ENCODE assay signal across 18 cellular contexts in the genomic region with DNA sequence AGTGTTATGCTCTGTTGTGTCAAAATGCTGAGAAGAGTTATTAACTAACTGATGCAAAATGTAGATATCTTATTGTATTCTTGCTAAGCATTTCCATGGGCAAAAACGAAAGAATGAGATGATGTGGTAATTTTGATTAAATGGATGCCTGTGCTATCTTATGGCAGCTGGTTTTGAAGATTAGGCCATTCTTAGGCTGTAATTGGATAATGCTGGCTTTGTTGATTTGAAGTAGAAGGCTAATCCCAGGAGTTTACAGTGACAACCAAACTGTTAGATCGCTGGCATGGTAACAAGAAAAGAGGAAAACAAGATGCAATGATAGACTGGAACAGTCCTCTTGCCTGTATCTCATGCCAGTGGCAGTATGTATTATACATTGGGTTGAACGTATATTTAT.
DNase-seq lines count a peak whose midpoint lies in the region; ATAC-seq, FAIRE-seq and TF ChIP-seq lines count a peak whose summit lies in the region.
"Had no signal": no experiment of that assay in that cellular context is flagged by ENCODE, and none has a peak within 500 bp of the region (broad histone marks: within the 10 kb centered on the region; RNA-seq: fewer than 3 reads in every experiment).

No MANE protein-coding gene starts in this region.

- no peaks in the 10 kb centered on the region for H3K36me3 ChIP-seq in fibroblast of lung (ENCODE audit: control insufficient read depth, insufficient read depth, low read length)
- H3K36me3 ChIP-seq in small intestine (ENCODE audit: control insufficient read depth in 2 of 2, insufficient read depth in 2 of 2, low read length in 2 of 2), result no peaks in the 10 kb centered on the region
- H3K36me3 ChIP-seq in right lobe of liver, result no peaks in the 10 kb centered on the region
- H3K36me3 ChIP-seq: ascending aorta, prostate gland, WERI-Rb-1 had no signal

- intact Hi-C loops in right lobe of liver (cut with DNase I), result no loop called here

- in situ Hi-C loops in SK-MEL-5 (cut with HindIII; ENCODE audit: low pct_unique_long_range_greater_than_20kb, low sequenced_read_pairs), result no loop called here

- H3K79me2 ChIP-seq in fibroblast of lung (ENCODE audit: control insufficient read depth, insufficient read depth, low read length), result no peaks in the 10 kb centered on the region

- H3K4me2 ChIP-seq in fibroblast of lung (ENCODE audit: extremely low read depth, insufficient read depth, low read length), result no peak overlapping the region

- no peak for TF ChIP-seq POLR2A in right lobe of liver (IDR thresholded peaks at IDR 0.05)

- no peak overlapping the region for H3K27ac ChIP-seq in fibroblast of lung (ENCODE audit: insufficient read depth, low read length)
- H3K27ac ChIP-seq in small intestine (ENCODE audit: low read depth in 1 of 2, low read length in 1 of 2), result no peak overlapping the region
- H3K27ac ChIP-seq in caudate nucleus (ENCODE audit: low read depth, low read length), result no peak overlapping the region
- H3K27ac ChIP-seq in right lobe of liver, result no peak overlapping the region
- H3K27ac ChIP-seq: ascending aorta, prostate gland, WERI-Rb-1 had no signal

- no peak for ATAC-seq in stimulated activated naive CD8-positive, alpha-beta T cell treated with anti-CD3 and anti-CD28 coated beads, Interleukin-15, Interleukin-2, amounts not matched to agents 100 U/mL and 50 U/mL, for 24 hours
- no peak for ATAC-seq in right lobe of liver
- ATAC-seq: naive thymus-derived CD4-positive, alpha-beta T cell had no signal

- H2AFZ ChIP-seq in fibroblast of lung (ENCODE audit: low read length), result no peak overlapping the region

- no peaks in the 10 kb centered on the region for H3K27me3 ChIP-seq in fibroblast of lung (ENCODE audit: control insufficient read depth, insufficient read depth, low read length)
- no peaks in the 10 kb centered on the region for H3K27me3 ChIP-seq in small intestine (ENCODE audit: control insufficient read depth in 2 of 2, insufficient read depth in 2 of 2, low read length in 2 of 2)
- H3K27me3 ChIP-seq in right lobe of liver, result no peaks in the 10 kb centered on the region
- H3K27me3 ChIP-seq: ascending aorta had no signal

- FAIRE-seq in small intestine (lab: Jason Lieb, UNC), result no peak
- FAIRE-seq: GM19239 had no signal

- H3K9me3 ChIP-seq in fibroblast of lung (ENCODE audit: control insufficient read depth, insufficient read depth, low read depth, low read length), result no peaks in the 10 kb centered on the region
- no peaks in the 10 kb centered on the region for H3K9me3 ChIP-seq in small intestine (ENCODE audit: control insufficient read depth, low read depth)
- no peaks in the 10 kb centered on the region for H3K9me3 ChIP-seq in right lobe of liver
- H3K9me3 ChIP-seq: ascending aorta, Caco-2, prostate gland had no signal

- H4K20me1 ChIP-seq in fibroblast of lung (ENCODE audit: control insufficient read depth, extremely low read depth, insufficient read depth, low read length), result no peaks in the 10 kb centered on the region

- DNase-seq in NCI-H2171 treated with DMSO at 0.1 percent for 48 hours (lab: John Stamatoyannopoulos, UW) (peak; percentile 2), NCI-H2171 (lab: John Stamatoyannopoulos, UW) (no peak), SK-MEL-5 (ENCODE audit: low read depth, low spot score) (peak; percentile 27), fibroblast of lung (ENCODE audit: low read depth in 2 of 2) (peak; percentile 8 to 44), small intestine (peak; percentile 0), caudate nucleus (lab: John Stamatoyannopoulos, UW) (no peak), right lobe of liver (no peak)
- DNase-seq in stimulated activated naive CD8-positive, alpha-beta T cell treated with anti-CD3 and anti-CD28 coated beads, Interleukin-15, Interleukin-2, amounts not matched to agents 100 U/mL and 50 U/mL, for 24 hours, result no peak
- DNase-seq: ACHN; activated effector memory CD4-positive, alpha-beta T cell treated with Interleukin-2 at 50 U/mL for 16 hours; Caco-2; MM.1S; naive thymus-derived CD4-positive, alpha-beta T cell; NCI-H2081 treated with DMSO at 0.1 percent for 48 hours; WERI-Rb-1 had no signal

- H3K4me3 ChIP-seq in fibroblast of lung (replicated peaks in 1 of 4; ENCODE audit: control extremely low read depth in 1 of 4, insufficient read depth in 1 of 4, low read depth in 3 of 4, low read length in 4 of 4), result no peak overlapping the region
- no peak overlapping the region for H3K4me3 ChIP-seq in small intestine (ENCODE audit: low read depth in 1 of 2, low read length in 2 of 2)
- no peak overlapping the region for H3K4me3 ChIP-seq in right lobe of liver
- H3K4me3 ChIP-seq: ascending aorta, prostate gland had no signal

- TF ChIP-seq CTCF in fibroblast of lung (conservative IDR thresholded peaks at IDR 0.05 in 1 of 2, IDR thresholded peaks at IDR 0.05 in 1 of 2; ENCODE audit: low read depth in 1 of 2, low read length in 2 of 2) (no peak), right lobe of liver (IDR thresholded peaks at IDR 0.05) (no peak)

- H3K4me1 ChIP-seq in fibroblast of lung (ENCODE audit: control insufficient read depth, extremely low read depth, insufficient read depth, low read length) (no peaks in the 10 kb centered on the region), small intestine (ENCODE audit: control insufficient read depth in 2 of 2, insufficient read depth in 1 of 2, low read depth in 1 of 2, low read length in 1 of 2) (no peaks in the 10 kb centered on the region), right lobe of liver (no peaks in the 10 kb centered on the region)
- H3K4me1 ChIP-seq: ascending aorta, Caco-2, prostate gland had no signal

- H3K9ac ChIP-seq in fibroblast of lung (ENCODE audit: insufficient read depth, low read length), result no peak overlapping the region

- 48 to 54% (median 53%) methylated on average over 3 of the region's 3 CpGs for WGBS in small intestine, 3 donors
- WGBS in right lobe of liver (ENCODE audit: insufficient coverage, low coverage, low lambda C conversion rate, missing lambda C conversion rate), result 39% methylated on average over 3 of the region's 3 CpGs

Comparison
In these comparisons a context has a peak if more than half of its experiments do, and no peak if none do; other contexts are left out.
1. DNase-seq: peak in NCI-H2171 treated with DMSO at 0.1 percent for 48 hours (single experiment), SK-MEL-5 (single experiment), fibroblast of lung (2 of 2) and small intestine (single experiment); none in NCI-H2171 (single experiment), stimulated activated naive CD8-positive, alpha-beta T cell treated with anti-CD3 and anti-CD28 coated beads, Interleukin-15, Interleukin-2, amounts not matched to agents 100 U/mL and 50 U/mL, for 24 hours (single experiment), caudate nucleus (0 of 61) and right lobe of liver (0 of 3).